ENCODE assay signal across 23 cellular contexts in genomic region chr3:24588568-24588967, GRCh38.
"Had no signal": no experiment of that assay in that cellular context is flagged by ENCODE, and none has a peak within 500 bp of the region (broad histone marks: within the 10 kb centered on the region; RNA-seq: fewer than 3 reads in every experiment).

No MANE protein-coding gene starts in this region.

- DNase-seq: activated B cell treated with CpG ODN at 0.5 μM for 24 hours; activated CD4-positive, alpha-beta T cell treated with anti-CD3 and anti-CD28 coated beads, Interleukin-2, amount 10 ng/mL, durations not matched to agents 24 days and 14 days; activated CD8-positive, alpha-beta memory T cell treated with anti-CD3 and anti-CD28 coated beads, Interleukin-2, amount 50 U/mL, for 4 hours; activated CD8-positive, alpha-beta T cell treated with anti-CD3 and anti-CD28 coated beads, Interleukin-2, amount 10 ng/mL, durations not matched to agents 7 days and 5 days; activated gamma-delta T cell; activated T-cell treated with anti-CD3 and anti-CD28 coated beads, Interleukin-2, amount 50 U/mL, for 48 hours; amniotic stem cell; body of pancreas; caudate nucleus; foreskin keratinocyte; heart left ventricle; left cardiac atrium; naive thymus-derived CD8-positive, alpha-beta T cell; stimulated activated CD4-positive, alpha-beta T cell treated with anti-CD3 and anti-CD28 coated beads, Interleukin-4, amount 100 ng/mL, for 4 hours; stimulated activated CD8-positive, alpha-beta memory T cell treated with anti-CD3 and anti-CD28 coated beads, Interleukin-4, amount 100 ng/mL, for 48 hours; stimulated activated naive CD4-positive, alpha-beta T cell treated with Interleukin-2 at 50 U/mL for 16 hours; SW 1271 had no signal

- H3K9ac ChIP-seq: parathyroid adenoma had no signal

- ATAC-seq: activated CD8-positive, alpha-beta T cell treated with anti-CD3 and anti-CD28 coated beads, Interleukin-2, amount 10 ng/mL, durations not matched to agents 7 days and 5 days; body of pancreas; foreskin keratinocyte; heart left ventricle; left cardiac atrium; naive thymus-derived CD8-positive, alpha-beta T cell had no signal

- H3K4me1 ChIP-seq: body of pancreas, parathyroid adenoma had no signal

- FAIRE-seq: colon, TTC549 had no signal

- H3K9me3 ChIP-seq: body of pancreas, heart left ventricle, neutrophil, suprapubic skin had no signal

- H3K79me2 ChIP-seq: parathyroid adenoma had no signal

- H3K27ac ChIP-seq: body of pancreas, foreskin keratinocyte, heart left ventricle, neutrophil, parathyroid adenoma, skin epidermis, suprapubic skin had no signal

- H3K4me3 ChIP-seq: body of pancreas, heart left ventricle, skin epidermis, suprapubic skin had no signal

- H2AFZ ChIP-seq: parathyroid adenoma had no signal

- H3K27me3 ChIP-seq: body of pancreas, foreskin keratinocyte, heart left ventricle, suprapubic skin had no signal

- H3K36me3 ChIP-seq: heart left ventricle, neutrophil, suprapubic skin had no signal
